Comparison of ENCODE assay signal across 1 cellular context in the genomic region with DNA sequence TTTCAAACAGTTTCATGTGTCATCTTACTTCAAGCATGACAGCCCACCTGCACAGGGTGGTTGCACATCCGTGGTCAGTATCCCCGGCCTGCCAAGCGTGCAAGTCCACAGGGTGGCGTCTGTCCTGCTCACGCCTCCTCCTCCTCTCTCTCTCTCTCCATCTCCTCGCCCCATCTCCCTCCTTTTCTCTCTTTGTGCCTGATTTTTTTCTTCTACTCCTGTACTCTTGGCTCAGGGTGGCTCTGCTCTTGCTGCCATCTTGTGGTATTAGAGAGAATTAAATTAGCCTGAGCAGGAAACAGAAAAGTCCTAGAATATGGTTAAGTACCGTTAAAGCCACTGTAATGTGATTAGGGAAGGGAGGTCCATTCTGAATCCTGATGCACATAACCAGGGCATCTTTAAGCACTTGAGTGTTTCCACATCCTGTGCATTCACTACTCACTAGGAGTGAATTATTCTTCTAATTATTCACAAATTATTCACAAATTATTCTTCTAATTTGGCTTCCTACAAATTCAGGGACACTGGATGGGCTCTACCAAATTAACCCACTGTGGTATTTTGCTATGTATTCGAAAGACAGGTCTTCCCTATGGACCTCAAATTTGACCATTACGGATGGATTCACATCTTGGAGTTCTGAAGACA.
A peak's percentile ranks its signal among the peaks of the same experiment; 100 is the strongest.
TF ChIP-seq lines count a peak whose summit lies in the region.

No MANE protein-coding gene starts in this region.

TF ChIP-seq in HCT116, 20 proteins besides CTCF, POLR2A, EP300 and RAD21:
- TF ChIP-seq CEBPB (IDR thresholded peaks at IDR 0.05; ENCODE audit: low read depth) (no peak), FOSL1 (IDR thresholded peaks at IDR 0.05; ENCODE audit: low read depth) (no peak), ZFX (IDR thresholded peaks at IDR 0.05) (no peak), EZH2phosphoT487 (IDR thresholded peaks at IDR 0.05; ENCODE audit: borderline replicate concordance) (no peak), ELF1 (IDR thresholded peaks at IDR 0.05; ENCODE audit: borderline replicate concordance, low read depth) (no peak; the same call in 1 of the 2 replicates), CBX3 (IDR thresholded peaks at IDR 0.05; ENCODE audit: low read depth) (peak; percentile 92), EZH2 (IDR thresholded peaks at IDR 0.05) (no peak), ZNF274 (IDR thresholded peaks at IDR 0.05; ENCODE audit: low read depth, low read length) (no peak), ATF3 (IDR thresholded peaks at IDR 0.05) (no peak), SIN3A (IDR thresholded peaks at IDR 0.05; ENCODE audit: low read depth) (no peak)
- TF ChIP-seq, protein P1, sequence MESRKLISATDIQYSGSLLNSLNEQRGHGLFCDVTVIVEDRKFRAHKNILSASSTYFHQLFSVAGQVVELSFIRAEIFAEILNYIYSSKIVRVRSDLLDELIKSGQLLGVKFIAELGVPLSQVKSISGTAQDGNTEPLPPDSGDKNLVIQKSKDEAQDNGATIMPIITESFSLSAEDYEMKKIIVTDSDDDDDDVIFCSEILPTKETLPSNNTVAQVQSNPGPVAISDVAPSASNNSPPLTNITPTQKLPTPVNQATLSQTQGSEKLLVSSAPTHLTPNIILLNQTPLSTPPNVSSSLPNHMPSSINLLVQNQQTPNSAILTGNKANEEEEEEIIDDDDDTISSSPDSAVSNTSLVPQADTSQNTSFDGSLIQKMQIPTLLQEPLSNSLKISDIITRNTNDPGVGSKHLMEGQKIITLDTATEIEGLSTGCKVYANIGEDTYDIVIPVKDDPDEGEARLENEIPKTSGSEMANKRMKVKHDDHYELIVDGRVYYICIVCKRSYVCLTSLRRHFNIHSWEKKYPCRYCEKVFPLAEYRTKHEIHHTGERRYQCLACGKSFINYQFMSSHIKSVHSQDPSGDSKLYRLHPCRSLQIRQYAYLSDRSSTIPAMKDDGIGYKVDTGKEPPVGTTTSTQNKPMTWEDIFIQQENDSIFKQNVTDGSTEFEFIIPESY (IDR thresholded peaks at IDR 0.05; ENCODE audit: extremely low read depth, insufficient replicate concordance, low read length): no peak
- TF ChIP-seq, protein P2, sequence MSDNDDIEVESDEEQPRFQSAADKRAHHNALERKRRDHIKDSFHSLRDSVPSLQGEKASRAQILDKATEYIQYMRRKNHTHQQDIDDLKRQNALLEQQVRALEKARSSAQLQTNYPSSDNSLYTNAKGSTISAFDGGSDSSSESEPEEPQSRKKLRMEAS (IDR thresholded peaks at IDR 0.05): peak; percentile 67
